18 cellular contexts compared by ENCODE assay signal in the genomic region with DNA sequence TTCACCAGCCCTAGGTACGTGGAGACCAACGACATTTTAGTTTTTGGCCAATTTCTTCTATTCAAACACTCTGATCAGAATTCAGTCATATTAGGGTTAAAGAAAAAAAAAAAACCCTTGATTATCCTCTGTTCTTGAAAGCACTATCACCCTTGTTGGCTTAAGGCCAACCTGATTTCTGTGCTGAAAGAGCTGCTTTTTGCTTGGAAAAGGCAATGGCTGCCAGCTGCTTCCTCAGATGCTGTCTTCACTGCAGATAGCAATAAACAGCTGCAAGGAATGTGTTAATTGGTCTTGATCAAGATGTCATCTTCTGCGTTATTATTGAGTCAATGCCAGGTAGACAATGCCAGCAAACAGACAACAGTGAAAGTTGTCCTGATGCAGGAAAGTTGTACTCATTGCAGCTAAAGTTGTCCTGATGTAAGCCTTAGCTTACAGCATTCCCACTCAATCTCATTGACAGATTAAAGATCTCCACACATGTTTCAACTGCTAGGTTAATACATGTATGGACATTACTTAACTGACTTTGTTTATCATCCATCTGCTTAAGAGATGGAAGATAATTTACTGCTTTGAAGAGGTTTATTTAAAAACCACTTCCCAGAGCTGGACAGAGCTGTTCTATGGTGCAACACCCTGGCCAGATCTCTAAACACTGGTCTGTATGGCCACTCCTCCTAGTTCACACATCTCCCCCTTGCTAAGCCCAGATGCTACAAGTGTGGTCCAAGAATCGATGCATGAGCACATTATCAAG.
A peak's percentile ranks its signal among the peaks of the same experiment; 100 is the strongest.
DNase-seq lines count a peak whose midpoint lies in the region; ATAC-seq and TF ChIP-seq lines count a peak whose summit lies in the region.
"Had no signal": no experiment of that assay in that cellular context is flagged by ENCODE, and none has a peak within 500 bp of the region (broad histone marks: within the 10 kb centered on the region; RNA-seq: fewer than 3 reads in every experiment).

No MANE protein-coding gene starts in this region.

- H3K27ac ChIP-seq in heart right ventricle: peak overlapping the region in 5 of 10 donors; percentile 31 to 83 (median 67)
- no peak overlapping the region for H3K27ac ChIP-seq in Karpas-422 (ENCODE audit: low read length)

- H3K9ac ChIP-seq in Karpas-422 (ENCODE audit: low read length): no peak overlapping the region

- H3K4me3 ChIP-seq in heart right ventricle (no peak overlapping the region), Karpas-422 (ENCODE audit: low read length) (no peak overlapping the region)
- H3K4me3 ChIP-seq: GM12878, Peyer's patch had no signal

- no peaks in the 10 kb centered on the region for H3K79me2 ChIP-seq in Karpas-422 (ENCODE audit: low read length)

- H3K4me2 ChIP-seq in Karpas-422 (ENCODE audit: low read depth, low read length, poor library complexity, severe bottlenecking): no peak overlapping the region

- TF ChIP-seq CTCF in heart right ventricle (IDR thresholded peaks at IDR 0.05): no peak

- 51 to 53% methylated on average over 4 of the region's 4 CpGs for WGBS in heart right ventricle, 2 donors

- intact Hi-C loops in heart right ventricle (cut with DNase I) (loop anchor here in 2 of 10 donors (5.0 to 10.0 kb wide), 2 partner anchors 118 to 906 kb away; no protein-coding TSS in a partner anchor), sciatic nerve (cut with DNase I) (no loop called here)

- H3K27me3 ChIP-seq in heart right ventricle (peaks cover 0 to 3% (median 0%) of the 10 kb centered on the region in 7 donors), Karpas-422 (ENCODE audit: low read length) (no peaks in the 10 kb centered on the region)
- H3K27me3 ChIP-seq: Peyer's patch had no signal

- no peaks in the 10 kb centered on the region for H4K20me1 ChIP-seq in Karpas-422 (ENCODE audit: insufficient read depth, low read depth, low read length)

- peak; percentile 29 for DNase-seq in Ammon's horn (ENCODE audit: low spot score)
- peak; percentile 6 for DNase-seq in NCI-H1694 treated with DMSO at 0.1 percent for 48 hours (lab: John Stamatoyannopoulos, UW)
- peak in 1 of 2 donors; percentile 57 for DNase-seq in heart right ventricle
- DNase-seq in sciatic nerve (ENCODE audit: low spot score): no peak
- DNase-seq in Karpas-422: no peak
- DNase-seq in stimulated activated CD4-positive, alpha-beta T cell treated with anti-CD3 and anti-CD28 coated beads, Interleukin-2, amount 100 ng/mL, for 48 hours: no peak
- no peak for DNase-seq in COLO829 (ENCODE audit: low spot score)
- DNase-seq: activated CD4-positive, alpha-beta T cell treated with anti-CD3 and anti-CD28 coated beads for 48 hours; caudate nucleus; CD8-positive, alpha-beta memory T cell; DMS79 treated with DMSO at 0.1 percent for 48 hours; immature natural killer cell; KBM-7; NCI-H345; occipital lobe; T-helper 2 cell had no signal

- peaks cover 0 to 35% (median 10%) of the 10 kb centered on the region in 9 donors for H3K4me1 ChIP-seq in heart right ventricle
- no peaks in the 10 kb centered on the region for H3K4me1 ChIP-seq in Karpas-422 (ENCODE audit: low read length)
- H3K4me1 ChIP-seq: Peyer's patch had no signal

- no peaks in the 10 kb centered on the region for H3K36me3 ChIP-seq in heart right ventricle
- no peaks in the 10 kb centered on the region for H3K36me3 ChIP-seq in Karpas-422 (ENCODE audit: insufficient read depth, low read length)
- H3K36me3 ChIP-seq: Peyer's patch had no signal

- peak in 7 of 8 donors; percentile 49 to 73 (median 57) for ATAC-seq in heart right ventricle
- peak; percentile 63 for ATAC-seq in sciatic nerve
- ATAC-seq: GM12878 had no signal

- no peaks in the 10 kb centered on the region for H3K9me3 ChIP-seq in heart right ventricle
- no peaks in the 10 kb centered on the region for H3K9me3 ChIP-seq in Karpas-422 (ENCODE audit: low read length)
- H3K9me3 ChIP-seq: Peyer's patch had no signal

- H2AFZ ChIP-seq in Karpas-422 (ENCODE audit: low read length): no peak overlapping the region

- H3K9me2 ChIP-seq in Karpas-422 (replicated peaks; ENCODE audit: insufficient read depth, low read length): no peaks in the 10 kb centered on the region

Comparison
In these comparisons a context has a peak if more than half of its experiments do, and no peak if none do; other contexts are left out.
1. DNase-seq: peak in Ammon's horn (single experiment) and NCI-H1694 treated with DMSO at 0.1 percent for 48 hours (single experiment); none in sciatic nerve (single experiment), Karpas-422 (single experiment), stimulated activated CD4-positive, alpha-beta T cell treated with anti-CD3 and anti-CD28 coated beads, Interleukin-2, amount 100 ng/mL, for 48 hours (0 of 2) and COLO829 (single experiment).